8 cellular contexts compared by ENCODE assay signal in the genomic region with DNA sequence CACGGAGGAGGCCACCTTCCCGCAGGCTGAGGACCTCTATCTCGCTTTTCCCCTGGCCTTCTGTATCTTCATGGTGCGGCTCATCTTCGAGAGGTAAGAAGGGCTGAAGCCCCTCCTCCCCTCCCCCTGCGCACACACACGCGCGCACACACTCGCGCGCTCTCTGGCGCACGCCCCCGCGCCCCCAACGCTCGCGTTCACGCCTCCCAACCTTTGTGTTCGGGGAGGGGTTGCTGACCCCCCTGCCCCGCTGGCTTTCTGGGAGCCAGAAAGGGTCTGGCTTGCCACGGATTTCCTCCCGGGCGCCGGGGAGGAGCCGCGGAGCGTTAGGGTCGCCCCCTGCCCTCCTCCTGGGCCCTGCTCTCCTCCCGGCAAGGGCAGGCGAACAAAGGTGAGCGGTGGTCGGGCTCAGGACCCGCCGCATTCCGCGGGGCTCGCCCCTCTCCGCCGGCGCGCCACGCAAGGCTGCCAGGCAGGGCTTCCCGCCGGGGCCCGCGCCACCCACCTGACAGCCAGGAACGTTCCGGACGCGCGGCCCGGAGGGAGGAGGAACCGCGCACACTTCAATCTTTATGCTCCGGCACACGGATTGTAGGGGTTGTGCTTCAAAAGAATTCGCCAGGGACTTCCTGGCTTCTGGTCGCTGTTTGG. TPM values are rescaled to one million over a fixed set of nuclear protein-coding genes. Genes with fewer than 3 reads are reported as not detected.
DNase-seq lines count a peak whose midpoint lies in the region; ATAC-seq lines count a peak whose summit lies in the region.

No MANE protein-coding gene starts in this region.

- ATAC-seq in GM19467 (IDR thresholded peaks at IDR 0.05; ENCODE audit: unreplicated experiment) = peak; percentile 28
- ATAC-seq in HG03565 (IDR thresholded peaks at IDR 0.05; ENCODE audit: unreplicated experiment) = peak; percentile 6
- peak; percentile 59 to 64 (median 60) for ATAC-seq in T-cell (replicated peaks in 1 of 4)
- ATAC-seq in left colon = peak; percentile 59

- POLR2A ChIA-PET in T-cell (lab: Charles Lee) = interaction anchor here in 1 of 2 donors (0.5 kb wide), 1 partner anchor 279 kb away, joined by 3 read pairs; no protein-coding TSS in a partner anchor

- peaks cover 41 to 47% (median 44%) of the 10 kb centered on the region in 3 donors for H3K4me1 Mint-ChIP-seq in T-cell

- H3K27ac ChIP-seq in caudate nucleus (ENCODE audit: low read depth, low read length) = peak overlapping the region; percentile 75

- no peaks in the 10 kb centered on the region for H3K9me3 Mint-ChIP-seq in T-cell

- intact Hi-C loops in left colon (cut with DNase I, micrococcal nuclease) = loop anchor here in 1 of 2 donors (10.0 kb wide), 1 partner anchor 248 kb away; no protein-coding TSS in a partner anchor

- no peaks in the 10 kb centered on the region for H3K36me3 Mint-ChIP-seq in T-cell

- CTCF ChIA-PET in T-cell (lab: Charles Lee) = no interaction called here

- peak overlapping the region; percentile 33 to 63 for H3K27ac Mint-ChIP-seq in T-cell

- peak; percentile 36 for DNase-seq in DMS53 treated with DMSO at 0.1 percent for 48 hours (lab: John Stamatoyannopoulos, UW; ENCODE audit: unreplicated experiment)
- DNase-seq in T-cell = peak in 23 of 34 experiments; percentile 2 to 44 (median 24)
- peak in 38 of 61 donors; percentile 3 to 69 (median 33) for DNase-seq in caudate nucleus (lab: John Stamatoyannopoulos, UW)
- peak; percentile 46 to 64 for DNase-seq in left colon
- peak; percentile 42 for DNase-seq in stimulated activated CD4-positive, alpha-beta T cell treated with anti-CD3 and anti-CD28 coated beads, Interleukin-4, amount 100 ng/mL, for 24 hours
- DNase-seq in effector CD8-positive, alpha-beta T cell (lab: John Stamatoyannopoulos, UW) = no peak

- H3K4me3 Mint-ChIP-seq in T-cell = no peak overlapping the region

- no peaks in the 10 kb centered on the region for H3K27me3 Mint-ChIP-seq in T-cell

RNA-seq across cellular contexts. Expression of a gene that starts 0.6 kb away (rescaled TPM):
- total RNA-seq in T-cell (10 to 100 TPM; 11.1 to 20.3 (median 13.6) TPM), left colon (10 to 100 TPM; 64.4 to 67.2 TPM)

Comparison
In these comparisons a context has a peak if more than half of its experiments do, and no peak if none do; other contexts are left out.
1. ATAC-seq: peak in every context shown above with its lines; median percentile 60 in T-cell; 59 in left colon; 28 in GM19467; 6 in HG03565.